ENCODE assay signal across 8 cellular contexts in genomic region chr1:160085686-160086089, GRCh38. TPM values are rescaled to one million over a fixed set of nuclear protein-coding genes. Genes with fewer than 3 reads are reported as not detected.
DNase-seq lines count a peak whose midpoint lies in the region; ATAC-seq, FAIRE-seq and TF ChIP-seq lines count a peak whose summit lies in the region.

No MANE protein-coding gene starts in this region.

- H3K36me3 ChIP-seq in adipocyte (ENCODE audit: control insufficient read depth, insufficient read depth, low read length, severe bottlenecking) (peaks cover 3% of the 10 kb centered on the region), heart right ventricle (peaks cover 0 to 15% (median 0%) of the 10 kb centered on the region in 9 donors), rectal smooth muscle tissue (ENCODE audit: control insufficient read depth, insufficient read depth, low read length) (peaks cover 9% of the 10 kb centered on the region)

- H3K4me3 ChIP-seq in adipocyte (ENCODE audit: low read length) (no peak overlapping the region), heart right ventricle (no peak overlapping the region), rectal smooth muscle tissue (ENCODE audit: low read length) (no peak overlapping the region)

- peak; percentile 77 for FAIRE-seq in GM18507 (lab: Jason Lieb, UNC)

- H3K27me3 ChIP-seq in adipocyte (replicated peaks; ENCODE audit: control insufficient read depth, insufficient read depth, low read length), result peaks cover 29% of the 10 kb centered on the region
- peaks cover 0 to 43% (median 38%) of the 10 kb centered on the region in 7 donors for H3K27me3 ChIP-seq in heart right ventricle
- H3K27me3 ChIP-seq in rectal smooth muscle tissue (ENCODE audit: control insufficient read depth, insufficient read depth, low read length), result peaks cover 5% of the 10 kb centered on the region

- H3K27ac ChIP-seq in heart right ventricle (peak overlapping the region in 4 of 10 donors; percentile 42 to 71 (median 70)), rectal smooth muscle tissue (ENCODE audit: low read depth, low read length) (peak overlapping the region; percentile 24)

- peaks cover 1% of the 10 kb centered on the region for H3K36me3 Mint-ChIP-seq in T-helper 2 cell treated with Interferon-gamma antibody and Interleukin-4, amounts not matched to agents 5 μg/mL and 100 μg/mL, for 36 hours (ENCODE audit: low read depth)

- whole genome bisulfite sequencing in heart right ventricle, 2 donors, result 29 to 30% methylated on average over 12 of the region's 12 CpGs

- TF ChIP-seq CTCF in heart right ventricle (IDR thresholded peaks at IDR 0.05), result peak; percentile 75 to 92 (median 85)

- no peaks in the 10 kb centered on the region for H3K9me3 Mint-ChIP-seq in T-helper 2 cell treated with Interferon-gamma antibody and Interleukin-4, amounts not matched to agents 5 μg/mL and 100 μg/mL, for 36 hours

- peaks cover 8% of the 10 kb centered on the region for H3K4me1 Mint-ChIP-seq in T-helper 2 cell treated with Interferon-gamma antibody and Interleukin-4, amounts not matched to agents 5 μg/mL and 100 μg/mL, for 36 hours (ENCODE audit: low read depth)

- H3K4me1 ChIP-seq in adipocyte (ENCODE audit: control insufficient read depth, insufficient read depth, low read length) (no peaks in the 10 kb centered on the region), heart right ventricle (peaks cover 0 to 11% (median 7%) of the 10 kb centered on the region in 9 donors), rectal smooth muscle tissue (ENCODE audit: control insufficient read depth, insufficient read depth, low read length) (no peaks in the 10 kb centered on the region)

- no peak overlapping the region for H3K27ac Mint-ChIP-seq in T-helper 2 cell treated with Interferon-gamma antibody and Interleukin-4, amounts not matched to agents 5 μg/mL and 100 μg/mL, for 36 hours

- peak; percentile 59 to 87 (median 75) for ATAC-seq in heart right ventricle
- ATAC-seq in GM21447 (IDR thresholded peaks at IDR 0.05; ENCODE audit: unreplicated experiment), result no peak
- no peak for ATAC-seq in GM19455 (IDR thresholded peaks at IDR 0.05; ENCODE audit: unreplicated experiment)

- intact Hi-C loops in heart right ventricle (cut with DNase I), result loop anchor here in 1 of 10 donors (10.0 kb wide), 1 partner anchor 289 kb away; no protein-coding TSS in a partner anchor

- H3K27me3 Mint-ChIP-seq in T-helper 2 cell treated with Interferon-gamma antibody and Interleukin-4, amounts not matched to agents 5 μg/mL and 100 μg/mL, for 36 hours (ENCODE audit: low read depth), result peaks cover 23% of the 10 kb centered on the region

- no peak overlapping the region for H3K4me3 Mint-ChIP-seq in T-helper 2 cell treated with Interferon-gamma antibody and Interleukin-4, amounts not matched to agents 5 μg/mL and 100 μg/mL, for 36 hours

- peak; percentile 74 for DNase-seq in GM18507 (ENCODE audit: extremely low spot score, insufficient read length, low read depth)
- DNase-seq in NCI-H187 treated with DMSO at 0.1 percent for 48 hours (lab: John Stamatoyannopoulos, UW), result peak; percentile 25
- peak; percentile 67 for DNase-seq in T-helper 2 cell treated with Interferon-gamma antibody and Interleukin-4, amounts not matched to agents 5 μg/mL and 100 μg/mL, for 36 hours (ENCODE audit: low spot score)
- DNase-seq in adipocyte (ENCODE audit: low read depth), result peak; percentile 88
- peak; percentile 76 to 84 for DNase-seq in heart right ventricle

- H3K9me3 ChIP-seq in adipocyte (ENCODE audit: control insufficient read depth, low read length) (no peaks in the 10 kb centered on the region), heart right ventricle (no peaks in the 10 kb centered on the region)

- H3K9ac ChIP-seq in adipocyte (ENCODE audit: low read length), result no peak overlapping the region
- no peak overlapping the region for H3K9ac ChIP-seq in rectal smooth muscle tissue (ENCODE audit: low read length)

RNA-seq across cellular contexts. Expression of gene KCNJ9, which starts 4.3 kb away (rescaled TPM):
- under 1 TPM in 3 of 10 donors, not detected in 7; 0.06 to 0.09 (median 0.07) TPM for total RNA-seq in heart right ventricle
- polyA plus RNA-seq in heart right ventricle, result under 1 TPM in 1 of 2 donors, not detected in 1; 0.01 TPM

RNA-seq across cellular contexts. Expression of gene IGSF8, which starts 12.7 kb away (rescaled TPM):
- 10 to 100 TPM; 17.0 to 42.2 (median 20.6) TPM for total RNA-seq in heart right ventricle
- polyA plus RNA-seq in heart right ventricle, result 10 to 100 TPM; 13.4 to 27.1 TPM

RNA-seq across cellular contexts. Expression of gene KCNJ10, which starts 15.7 kb away (rescaled TPM):
- 1 to 10 TPM in 1 of 10 donors, not detected in 9; 1.9 TPM for total RNA-seq in heart right ventricle
- polyA plus RNA-seq in heart right ventricle, result under 1 TPM in 1 of 2 donors, not detected in 1; 0.09 TPM

RNA-seq across cellular contexts. Expression of gene ATP1A2, which starts 29.9 kb away (rescaled TPM):
- total RNA-seq in heart right ventricle, result 100 to 1,000 TPM; 108 to 342 (median 207) TPM
- polyA plus RNA-seq in heart right ventricle, result 10 to 100 TPM; 14.2 to 83.8 TPM

RNA-seq across cellular contexts. Expression of gene PIGM, which starts 53.9 kb away (rescaled TPM):
- 1 to 10 TPM; 2.0 to 3.0 (median 2.5) TPM for total RNA-seq in heart right ventricle
- polyA plus RNA-seq in heart right ventricle, result 1 to 10 TPM; 1.5 to 2.3 TPM

Comparison
In these comparisons a context has a peak if more than half of its experiments do, and no peak if none do; other contexts are left out.
1. DNase-seq: peak in every context shown above with its lines; median percentile 88 in adipocyte; 80 in heart right ventricle; 74 in GM18507; 67 in T-helper 2 cell treated with Interferon-gamma antibody and Interleukin-4, amounts not matched to agents 5 μg/mL and 100 μg/mL, for 36 hours; 25 in NCI-H187 treated with DMSO at 0.1 percent for 48 hours.
2. ATAC-seq: peak in heart right ventricle (8 of 8); none in GM21447 (single experiment) and GM19455 (single experiment).